Comparison of ENCODE assay signal across 9 cellular contexts in genomic region chr17:44095388-44095646, GRCh38. TPM values are rescaled to one million over a fixed set of nuclear protein-coding genes. Genes with fewer than 3 reads are reported as not detected.
DNase-seq lines count a peak whose midpoint lies in the region; ATAC-seq and TF ChIP-seq lines count a peak whose summit lies in the region.
"Had no signal": no experiment of that assay in that cellular context is flagged by ENCODE, and none has a peak within 500 bp of the region (broad histone marks: within the 10 kb centered on the region; RNA-seq: fewer than 3 reads in every experiment).

No MANE protein-coding gene starts in this region.

- H3K36me3 Mint-ChIP-seq in effector memory CD8-positive, alpha-beta T cell (ENCODE audit: insufficient read depth) = peaks cover 62% of the 10 kb centered on the region
- H3K36me3 Mint-ChIP-seq in neural crest cell (ENCODE audit: low read depth) = no peaks in the 10 kb centered on the region
- H3K36me3 Mint-ChIP-seq in activated CD4-positive, alpha-beta T cell treated with anti-CD3 and anti-CD28 coated beads, Interleukin-2, amount 10 ng/mL, durations not matched to agents 7 days and 5 days (ENCODE audit: low read depth) = no peaks in the 10 kb centered on the region

- DNase-seq in heart right ventricle = no peak
- DNase-seq in cardiac septum (ENCODE audit: low spot score) = no peak
- DNase-seq in effector memory CD8-positive, alpha-beta T cell = no peak
- DNase-seq in neural crest cell (ENCODE audit: low read depth, low spot score) = no peak
- no peak for DNase-seq in vagina (ENCODE audit: extremely low spot score in 2 of 2)
- DNase-seq in kidney glomerular epithelial cell (lab: John Stamatoyannopoulos, UW) = no peak
- DNase-seq in NCI-H128 (lab: John Stamatoyannopoulos, UW; ENCODE audit: unreplicated experiment) = no peak
- DNase-seq in activated CD4-positive, alpha-beta T cell treated with anti-CD3 and anti-CD28 coated beads, Interleukin-2, amount 10 ng/mL, durations not matched to agents 7 days and 5 days = no peak
- DNase-seq: T-helper 17 cell had no signal

- ATAC-seq in heart right ventricle = peak in 1 of 8 donors; percentile 4
- no peak for ATAC-seq in effector memory CD8-positive, alpha-beta T cell (replicated peaks)
- ATAC-seq: T-helper 17 cell had no signal

- H3K4me1 ChIP-seq in heart right ventricle (peaks cover 20 to 73% (median 55%) of the 10 kb centered on the region in 9 donors), vagina (peaks cover 34% of the 10 kb centered on the region)

- H3K9me3 ChIP-seq in heart right ventricle (no peaks in the 10 kb centered on the region), vagina (no peaks in the 10 kb centered on the region)

- WGBS in heart right ventricle, 2 donors = 0 to 1% methylated on average over 2 of the region's 2 CpGs

- H3K9me3 Mint-ChIP-seq in effector memory CD8-positive, alpha-beta T cell = no peaks in the 10 kb centered on the region
- no peaks in the 10 kb centered on the region for H3K9me3 Mint-ChIP-seq in neural crest cell
- H3K9me3 Mint-ChIP-seq in activated CD4-positive, alpha-beta T cell treated with anti-CD3 and anti-CD28 coated beads, Interleukin-2, amount 10 ng/mL, durations not matched to agents 7 days and 5 days = no peaks in the 10 kb centered on the region

- H3K36me3 ChIP-seq in heart right ventricle (peaks cover 0 to 52% (median 32%) of the 10 kb centered on the region in 9 donors), vagina (peaks cover 0 to 28% of the 10 kb centered on the region in 2 donors)

- no peak for TF ChIP-seq POLR2A in vagina (IDR thresholded peaks at IDR 0.05)

- no peak overlapping the region for H3K4me3 Mint-ChIP-seq in effector memory CD8-positive, alpha-beta T cell
- H3K4me3 Mint-ChIP-seq in neural crest cell = peak overlapping the region; percentile 80
- H3K4me3 Mint-ChIP-seq in activated CD4-positive, alpha-beta T cell treated with anti-CD3 and anti-CD28 coated beads, Interleukin-2, amount 10 ng/mL, durations not matched to agents 7 days and 5 days = no peak overlapping the region

- CTCF ChIA-PET in activated CD4-positive, alpha-beta T cell treated with anti-CD3 and anti-CD28 coated beads, Interleukin-2, amount 10 ng/mL, durations not matched to agents 7 days and 5 days (lab: Charles Lee) = no interaction called here

- H3K4me1 Mint-ChIP-seq in effector memory CD8-positive, alpha-beta T cell (ENCODE audit: low read depth in 2 of 2) = peaks cover 5 to 12% of the 10 kb centered on the region in 2 donors
- peaks cover 26% of the 10 kb centered on the region for H3K4me1 Mint-ChIP-seq in neural crest cell
- H3K4me1 Mint-ChIP-seq in activated CD4-positive, alpha-beta T cell treated with anti-CD3 and anti-CD28 coated beads, Interleukin-2, amount 10 ng/mL, durations not matched to agents 7 days and 5 days = peaks cover 17% of the 10 kb centered on the region

- H3K4me3 ChIP-seq in heart right ventricle = peak overlapping the region in 5 of 10 donors; percentile 38 to 50 (median 48)
- peak overlapping the region; percentile 21 to 38 for H3K4me3 ChIP-seq in vagina

- TF ChIP-seq CTCF in heart right ventricle (IDR thresholded peaks at IDR 0.05) = no peak
- TF ChIP-seq CTCF in neural crest cell (conservative IDR thresholded peaks at IDR 0.05) = no peak
- no peak for TF ChIP-seq CTCF in vagina (IDR thresholded peaks at IDR 0.05)

- H3K27ac ChIP-seq in heart right ventricle (peak overlapping the region in 9 of 10 donors; percentile 85 to 97 (median 93)), vagina (peak overlapping the region; percentile 68)

- H3K27me3 ChIP-seq in heart right ventricle (no peaks in the 10 kb centered on the region), vagina (no peaks in the 10 kb centered on the region)

- POLR2A ChIA-PET in activated CD4-positive, alpha-beta T cell treated with anti-CD3 and anti-CD28 coated beads, Interleukin-2, amount 10 ng/mL, durations not matched to agents 7 days and 5 days (lab: Charles Lee) = interaction anchor here (0.5 to 0.7 kb wide), 2 partner anchors 24 to 127 kb away, joined by 3 read pairs; no protein-coding TSS in a partner anchor

- no peaks in the 10 kb centered on the region for H3K27me3 Mint-ChIP-seq in effector memory CD8-positive, alpha-beta T cell
- H3K27me3 Mint-ChIP-seq in neural crest cell (ENCODE audit: low read depth) = no peaks in the 10 kb centered on the region
- no peaks in the 10 kb centered on the region for H3K27me3 Mint-ChIP-seq in activated CD4-positive, alpha-beta T cell treated with anti-CD3 and anti-CD28 coated beads, Interleukin-2, amount 10 ng/mL, durations not matched to agents 7 days and 5 days
- H3K27me3 Mint-ChIP-seq: T-helper 17 cell had no signal

- intact Hi-C loops in heart right ventricle (cut with DNase I) = loop anchor here in 1 of 10 donors (1.0 kb wide), 1 partner anchor 28 kb away; the partner anchor contains the start of gene HDAC5
- intact Hi-C loops in cardiac septum (cut with DNase I) = no loop called here
- intact Hi-C loops in vagina (cut with DNase I) = no loop called here

- H3K27ac Mint-ChIP-seq in effector memory CD8-positive, alpha-beta T cell = peak overlapping the region; percentile 41 to 72
- peak overlapping the region; percentile 99 for H3K27ac Mint-ChIP-seq in neural crest cell (ENCODE audit: unreplicated experiment)
- H3K27ac Mint-ChIP-seq in activated CD4-positive, alpha-beta T cell treated with anti-CD3 and anti-CD28 coated beads, Interleukin-2, amount 10 ng/mL, durations not matched to agents 7 days and 5 days = no peak overlapping the region

RNA-seq across cellular contexts. Expression of gene G6PC3, which starts 24.8 kb away (rescaled TPM):
- total RNA-seq in heart right ventricle (10 to 100 TPM; 28.9 to 47.3 (median 32.9) TPM), cardiac septum (33.6 TPM), neural crest cell (81.1 and 88.6 TPM in 2 replicates), vagina (44.0 TPM)
- 100 to 1,000 TPM in 1 of 2 donors, 10 to 100 TPM in 1; 78.0 to 114 TPM for polyA plus RNA-seq in heart right ventricle
- total RNA-seq in activated CD4-positive, alpha-beta T cell treated with anti-CD3 and anti-CD28 coated beads, Interleukin-2, amount 10 ng/mL, durations not matched to agents 7 days and 5 days = 10 to 100 TPM; 18.1 to 25.2 TPM

RNA-seq across cellular contexts. Expression of gene HDAC5, which starts 28.1 kb away (rescaled TPM):
- 10 to 100 TPM; 55.2 to 85.4 (median 68.3) TPM for total RNA-seq in heart right ventricle
- polyA plus RNA-seq in heart right ventricle = 10 to 100 TPM; 56.3 to 63.7 TPM
- total RNA-seq in cardiac septum = 75.5 TPM
- total RNA-seq in neural crest cell = 27.1 and 27.2 TPM in 2 replicates
- 86.9 TPM for total RNA-seq in vagina
- 10 to 100 TPM; 27.0 to 32.3 TPM for total RNA-seq in activated CD4-positive, alpha-beta T cell treated with anti-CD3 and anti-CD28 coated beads, Interleukin-2, amount 10 ng/mL, durations not matched to agents 7 days and 5 days

RNA-seq across cellular contexts. Expression of gene LSM12, which starts 28.8 kb away (rescaled TPM):
- 10 to 100 TPM; 37.9 to 60.7 (median 43.8) TPM for total RNA-seq in heart right ventricle
- 10 to 100 TPM; 25.2 to 41.7 TPM for polyA plus RNA-seq in heart right ventricle
- 39.2 TPM for total RNA-seq in cardiac septum
- total RNA-seq in neural crest cell = 59.7 and 60.9 TPM in 2 replicates
- 27.3 TPM for total RNA-seq in vagina
- 10 to 100 TPM; 59.3 to 64.8 TPM for total RNA-seq in activated CD4-positive, alpha-beta T cell treated with anti-CD3 and anti-CD28 coated beads, Interleukin-2, amount 10 ng/mL, durations not matched to agents 7 days and 5 days

RNA-seq across cellular contexts. Expression of gene HROB, which starts 46.4 kb away (rescaled TPM):
- total RNA-seq in heart right ventricle (1 to 10 TPM in 4 of 10 donors, under 1 TPM in 6; 0.49 to 1.9 (median 0.74) TPM), cardiac septum (0.65 TPM), neural crest cell (22.1 and 23.3 TPM in 2 replicates), vagina (2.0 TPM)
- polyA plus RNA-seq in heart right ventricle = under 1 TPM; 0.28 to 0.37 TPM
- total RNA-seq in activated CD4-positive, alpha-beta T cell treated with anti-CD3 and anti-CD28 coated beads, Interleukin-2, amount 10 ng/mL, durations not matched to agents 7 days and 5 days = 10 to 100 TPM; 15.1 to 16.4 TPM
